1 cellular context compared by ENCODE assay signal in the genomic region with DNA sequence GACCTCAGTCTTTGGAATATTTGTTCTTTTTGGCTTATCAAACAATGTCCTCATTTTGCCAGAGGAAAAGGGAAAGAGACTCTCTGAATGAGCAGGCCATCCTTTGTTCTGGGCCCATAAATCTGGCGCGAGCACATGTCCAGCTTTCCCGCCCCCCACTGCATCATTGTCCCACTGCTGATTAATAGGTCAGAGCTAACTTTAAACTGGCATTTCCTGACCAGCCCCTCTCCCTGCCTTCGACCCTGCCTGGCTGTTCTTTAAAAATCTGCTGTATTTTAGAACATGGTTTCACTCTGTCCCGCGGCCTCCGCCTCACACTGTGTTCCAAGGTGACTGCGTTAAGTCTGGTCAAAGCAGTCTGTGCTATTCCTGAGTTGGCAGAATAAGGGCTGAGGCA.
TF ChIP-seq lines count a peak whose summit lies in the region.

No MANE protein-coding gene starts in this region.

TF ChIP-seq in IMR-90, 13 proteins besides CTCF, POLR2A, EP300 and RAD21 (continued from another document):
- TF ChIP-seq, protein P1, sequence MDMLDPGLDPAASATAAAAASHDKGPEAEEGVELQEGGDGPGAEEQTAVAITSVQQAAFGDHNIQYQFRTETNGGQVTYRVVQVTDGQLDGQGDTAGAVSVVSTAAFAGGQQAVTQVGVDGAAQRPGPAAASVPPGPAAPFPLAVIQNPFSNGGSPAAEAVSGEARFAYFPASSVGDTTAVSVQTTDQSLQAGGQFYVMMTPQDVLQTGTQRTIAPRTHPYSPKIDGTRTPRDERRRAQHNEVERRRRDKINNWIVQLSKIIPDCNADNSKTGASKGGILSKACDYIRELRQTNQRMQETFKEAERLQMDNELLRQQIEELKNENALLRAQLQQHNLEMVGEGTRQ (IDR thresholded peaks at IDR 0.05; ENCODE audit: low read depth, low read length) = no peak
- TF ChIP-seq MAZ (IDR thresholded peaks at IDR 0.05; ENCODE audit: borderline replicate concordance, low read depth, low read length) = no peak
- no peak for TF ChIP-seq RFX5 (IDR thresholded peaks at IDR 0.05; ENCODE audit: low read depth, low read length)
- no peak for TF ChIP-seq RCOR1 (IDR thresholded peaks at IDR 0.05; ENCODE audit: insufficient replicate concordance, low read length)
- no peak for TF ChIP-seq SMC3 (IDR thresholded peaks at IDR 0.05; ENCODE audit: low read depth, low read length)
- no peak for TF ChIP-seq CHD1 (IDR thresholded peaks at IDR 0.05; ENCODE audit: low read depth, low read length)
- no peak for TF ChIP-seq FOS (IDR thresholded peaks at IDR 0.05; ENCODE audit: low read depth, low read length)
- TF ChIP-seq MAFK (IDR thresholded peaks at IDR 0.05; ENCODE audit: low read depth, low read length) = no peak
- TF ChIP-seq, protein P2, sequence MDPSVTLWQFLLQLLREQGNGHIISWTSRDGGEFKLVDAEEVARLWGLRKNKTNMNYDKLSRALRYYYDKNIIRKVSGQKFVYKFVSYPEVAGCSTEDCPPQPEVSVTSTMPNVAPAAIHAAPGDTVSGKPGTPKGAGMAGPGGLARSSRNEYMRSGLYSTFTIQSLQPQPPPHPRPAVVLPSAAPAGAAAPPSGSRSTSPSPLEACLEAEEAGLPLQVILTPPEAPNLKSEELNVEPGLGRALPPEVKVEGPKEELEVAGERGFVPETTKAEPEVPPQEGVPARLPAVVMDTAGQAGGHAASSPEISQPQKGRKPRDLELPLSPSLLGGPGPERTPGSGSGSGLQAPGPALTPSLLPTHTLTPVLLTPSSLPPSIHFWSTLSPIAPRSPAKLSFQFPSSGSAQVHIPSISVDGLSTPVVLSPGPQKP (IDR thresholded peaks at IDR 0.05; ENCODE audit: borderline replicate concordance, low read depth, low read length) = no peak
